Comparison of ENCODE assay signal across 14 cellular contexts in genomic region chr11:47158242-47158641, GRCh38.
"Had no signal": no experiment of that assay in that cellular context is flagged by ENCODE, and none has a peak within 500 bp of the region (broad histone marks: within the 10 kb centered on the region; RNA-seq: fewer than 3 reads in every experiment).

No MANE protein-coding gene starts in this region.

- H3K4me3 ChIP-seq: breast epithelium, gastroesophageal sphincter, left ventricle myocardium inferior, transverse colon had no signal

- H3K4me1 ChIP-seq: breast epithelium had no signal

- H3K4me3 Mint-ChIP-seq: activated CD8-positive, alpha-beta memory T cell treated with anti-CD3 and anti-CD28 coated beads, Interleukin-2, amount 10 ng/mL, durations not matched to agents 7 days and 5 days; activated T-cell treated with anti-CD3 and anti-CD28 coated beads, Interleukin-2, amount 50 U/mL, for 4 hours; memory B cell; nephron progenitor cell had no signal

- ATAC-seq: activated CD8-positive, alpha-beta memory T cell treated with anti-CD3 and anti-CD28 coated beads, Interleukin-2, amount 10 ng/mL, durations not matched to agents 7 days and 5 days; activated T-cell treated with anti-CD3 and anti-CD28 coated beads, Interleukin-2, amount 50 U/mL, for 4 hours; gastroesophageal sphincter had no signal

- DNase-seq: activated CD4-positive, CD25-positive, alpha-beta regulatory T cell; activated CD8-positive, alpha-beta memory T cell treated with anti-CD3 and anti-CD28 coated beads, Interleukin-2, amount 10 ng/mL, durations not matched to agents 7 days and 5 days; activated gamma-delta T cell treated with Interleukin-2 at 50 U/mL for 16 hours; activated T-cell treated with anti-CD3 and anti-CD28 coated beads, Interleukin-2, amount 50 U/mL, for 4 hours; islet precursor cell; left ventricle myocardium inferior; nephron progenitor cell; stimulated activated CD4-positive, alpha-beta T cell treated with anti-CD3 and anti-CD28 coated beads, Interleukin-15, amount 100 ng/mL, for 24 hours; stimulated activated CD4-positive, alpha-beta T cell treated with anti-CD3 and anti-CD28 coated beads, Interleukin-4, amount 100 ng/mL, for 24 hours; T-helper 2 cell; transverse colon had no signal

- H3K36me3 ChIP-seq: breast epithelium, transverse colon had no signal

- H3K27ac Mint-ChIP-seq: activated CD8-positive, alpha-beta memory T cell treated with anti-CD3 and anti-CD28 coated beads, Interleukin-2, amount 10 ng/mL, durations not matched to agents 7 days and 5 days; memory B cell; nephron progenitor cell had no signal

- H3K9me3 ChIP-seq: breast epithelium, gastroesophageal sphincter, left ventricle myocardium inferior, transverse colon had no signal

- H3K9me3 Mint-ChIP-seq: activated T-cell treated with anti-CD3 and anti-CD28 coated beads, Interleukin-2, amount 50 U/mL, for 4 hours; memory B cell; nephron progenitor cell had no signal

- H3K27ac ChIP-seq: breast epithelium, gastroesophageal sphincter, left ventricle myocardium inferior, transverse colon had no signal

- H3K27me3 Mint-ChIP-seq: activated CD8-positive, alpha-beta memory T cell treated with anti-CD3 and anti-CD28 coated beads, Interleukin-2, amount 10 ng/mL, durations not matched to agents 7 days and 5 days; memory B cell had no signal

- H3K36me3 Mint-ChIP-seq: activated CD8-positive, alpha-beta memory T cell treated with anti-CD3 and anti-CD28 coated beads, Interleukin-2, amount 10 ng/mL, durations not matched to agents 7 days and 5 days had no signal

- H3K27me3 ChIP-seq: breast epithelium, gastroesophageal sphincter, transverse colon had no signal
